10 cellular contexts compared by ENCODE assay signal in the genomic region with DNA sequence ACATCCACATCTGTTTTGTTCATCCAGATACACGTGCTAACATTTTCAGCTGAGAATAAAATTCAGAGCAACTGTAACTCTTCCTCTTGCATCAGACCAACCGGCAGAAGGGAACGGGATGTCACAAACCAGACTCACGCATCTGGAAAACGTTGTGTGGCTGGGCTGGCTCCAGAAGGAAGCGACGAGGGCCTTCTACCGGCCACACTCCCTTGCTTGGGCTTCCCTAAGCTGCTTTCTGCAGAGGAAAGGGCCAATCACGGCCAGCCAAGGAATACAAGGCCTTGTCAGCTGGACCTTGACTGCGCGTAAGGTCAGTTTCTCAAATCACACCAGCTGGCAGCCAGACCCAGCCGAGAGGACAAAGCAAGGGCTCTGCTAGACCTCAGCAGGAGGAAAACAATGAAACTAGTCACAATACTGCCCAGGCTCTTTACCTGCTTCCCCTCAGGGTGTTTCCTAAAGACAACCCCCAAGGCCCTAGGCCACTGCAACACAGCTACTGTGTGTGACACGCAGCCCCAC.
DNase-seq lines count a peak whose midpoint lies in the region; ATAC-seq and TF ChIP-seq lines count a peak whose summit lies in the region.
"Had no signal": no experiment of that assay in that cellular context is flagged by ENCODE, and none has a peak within 500 bp of the region (broad histone marks: within the 10 kb centered on the region; RNA-seq: fewer than 3 reads in every experiment).

No MANE protein-coding gene starts in this region.

- H3K36me3 Mint-ChIP-seq in T-helper 1 cell treated with Interleukin-12 subunit alpha and Interleukin-12 subunit beta and Interleukin-4 antibody, amounts not matched to agents 30 μg/mL and 1 μg/mL, for 36 hours (ENCODE audit: low read depth): peaks cover 49% of the 10 kb centered on the region

- H3K9me3 Mint-ChIP-seq in T-helper 1 cell treated with Interleukin-12 subunit alpha and Interleukin-12 subunit beta and Interleukin-4 antibody, amounts not matched to agents 30 μg/mL and 1 μg/mL, for 36 hours: no peaks in the 10 kb centered on the region

- no peaks in the 10 kb centered on the region for H3K27me3 Mint-ChIP-seq in T-helper 1 cell treated with Interleukin-12 subunit alpha and Interleukin-12 subunit beta and Interleukin-4 antibody, amounts not matched to agents 30 μg/mL and 1 μg/mL, for 36 hours (ENCODE audit: low read depth)

- intact Hi-C loops in left colon (cut with DNase I, micrococcal nuclease): no loop called here

- DNase-seq in T-helper 1 cell: no peak
- peak; percentile 16 for DNase-seq in brain microvascular endothelial cell
- peak; percentile 54 to 83 for DNase-seq in left colon
- no peak for DNase-seq in effector CD8-positive, alpha-beta T cell (lab: John Stamatoyannopoulos, UW)

- H3K27ac ChIP-seq in brain microvascular endothelial cell: no peak overlapping the region
- H3K27ac ChIP-seq in temporal lobe (ENCODE audit: low read depth, low read length): peak overlapping the region; percentile 20
- H3K27ac ChIP-seq: A549 had no signal

- peak overlapping the region; percentile 41 for H3K27ac Mint-ChIP-seq in T-helper 1 cell treated with Interleukin-12 subunit alpha and Interleukin-12 subunit beta and Interleukin-4 antibody, amounts not matched to agents 30 μg/mL and 1 μg/mL, for 36 hours

- ATAC-seq in left colon (peak; percentile 9), GM19463 (IDR thresholded peaks at IDR 0.05; ENCODE audit: unreplicated experiment) (no peak), GM21423 (IDR thresholded peaks at IDR 0.05; ENCODE audit: unreplicated experiment) (no peak)
- ATAC-seq: A549, Panc1 had no signal

- H3K36me3 ChIP-seq in brain microvascular endothelial cell (replicated peaks): peaks cover 2% of the 10 kb centered on the region

- H3K4me3 ChIP-seq in brain microvascular endothelial cell (ENCODE audit: low read depth, low read length): no peak overlapping the region
- H3K4me3 ChIP-seq: A549 had no signal

- TF ChIP-seq CTCF in brain microvascular endothelial cell (IDR thresholded peaks at IDR 0.05; ENCODE audit: low read depth, low read length, missing control alignments): no peak

- in situ Hi-C loops in brain microvascular endothelial cell (cut with HindIII; ENCODE audit: low pct_ligation_motif_present, low sequenced_read_pairs): no loop called here

- H3K4me3 Mint-ChIP-seq in T-helper 1 cell treated with Interleukin-12 subunit alpha and Interleukin-12 subunit beta and Interleukin-4 antibody, amounts not matched to agents 30 μg/mL and 1 μg/mL, for 36 hours: no peak overlapping the region

- peaks cover 39% of the 10 kb centered on the region for H3K4me1 Mint-ChIP-seq in T-helper 1 cell treated with Interleukin-12 subunit alpha and Interleukin-12 subunit beta and Interleukin-4 antibody, amounts not matched to agents 30 μg/mL and 1 μg/mL, for 36 hours (ENCODE audit: low read depth)

- no peaks in the 10 kb centered on the region for H3K27me3 ChIP-seq in brain microvascular endothelial cell (replicated peaks)

Comparison
In these comparisons a context has a peak if more than half of its experiments do, and no peak if none do; other contexts are left out.
1. DNase-seq: peak in brain microvascular endothelial cell (single experiment) and left colon (2 of 2); none in T-helper 1 cell (0 of 5) and effector CD8-positive, alpha-beta T cell (single experiment).